ENCODE assay signal across 8 cellular contexts in the genomic region with DNA sequence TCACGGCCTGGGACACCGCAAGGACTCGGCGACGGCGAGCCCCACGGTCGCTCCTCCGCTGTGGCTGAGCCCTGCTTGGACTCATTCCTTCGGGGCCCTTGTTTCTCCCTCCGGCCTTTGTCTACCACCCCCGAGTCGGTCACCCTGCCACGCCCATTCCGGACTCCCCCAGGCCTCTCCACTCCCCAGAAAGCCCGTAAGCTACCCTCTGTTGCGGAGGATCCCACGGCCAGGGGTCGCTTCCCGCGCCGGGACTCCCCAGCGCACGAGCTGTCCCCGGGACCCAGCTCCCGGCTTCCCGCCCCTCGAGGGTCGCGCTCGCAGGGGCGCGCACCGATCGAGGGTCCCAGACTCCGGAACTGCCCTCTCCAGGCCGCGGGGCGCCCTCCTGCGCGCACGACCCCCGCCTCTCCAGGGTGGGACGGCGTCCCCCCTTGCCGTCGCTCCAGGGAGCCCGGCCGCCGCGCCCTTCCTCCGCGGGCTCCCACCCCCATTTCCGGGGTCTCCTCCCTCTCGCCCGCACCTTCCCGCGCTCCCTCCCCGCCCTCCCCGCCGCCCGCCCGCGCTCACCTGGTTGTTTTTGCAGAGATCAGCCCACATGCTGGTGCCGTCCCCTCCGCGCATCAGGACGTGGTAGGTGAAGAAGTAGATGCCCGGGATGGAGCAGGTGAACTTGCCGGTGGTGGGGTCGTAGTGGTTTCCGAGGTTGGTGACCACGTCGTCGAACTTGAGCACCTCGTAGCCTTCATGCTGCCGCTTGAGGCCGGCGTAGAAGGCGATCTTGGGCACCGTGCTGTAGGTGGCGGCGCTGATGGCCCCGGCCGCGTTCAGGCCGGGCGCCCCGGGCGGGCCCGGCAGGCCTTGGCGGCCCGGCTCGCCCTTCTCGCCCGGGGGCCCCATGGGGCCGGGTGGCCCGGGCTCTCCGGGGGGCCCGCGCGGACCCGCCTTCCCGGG. TPM values are rescaled to one million over a fixed set of nuclear protein-coding genes. Genes with fewer than 3 reads are reported as not detected.
DNase-seq lines count a peak whose midpoint lies in the region; ATAC-seq and TF ChIP-seq lines count a peak whose summit lies in the region.

No MANE protein-coding gene starts in this region.

- no peaks in the 10 kb centered on the region for H3K27me3 Mint-ChIP-seq in Caco-2 (ENCODE audit: insufficient read depth, unreplicated experiment)

- 7% methylated on average over 69 to 83 of the region's 104 CpGs for WGBS in lower leg skin, 2 donors

- intact Hi-C loops in lower leg skin (cut with DNase I; ENCODE audit: low total_unique reads) (no loop called here), Caco-2 (cut with micrococcal nuclease; ENCODE audit: unreplicated experiment) (no loop called here)

- no peaks in the 10 kb centered on the region for H3K9me3 Mint-ChIP-seq in Caco-2 (ENCODE audit: unreplicated experiment)

- TF ChIP-seq CTCF in lower leg skin (IDR thresholded peaks at IDR 0.05) (no peak), Caco-2 (IDR thresholded peaks at IDR 0.05; ENCODE audit: insufficient read depth in 1 of 2, low read depth in 1 of 2, low read length in 1 of 2, severe bottlenecking in 1 of 2, unreplicated experiment in 1 of 2) (no peak)

- H3K27ac Mint-ChIP-seq in Caco-2 (ENCODE audit: unreplicated experiment) = no peak overlapping the region

- H3K9me3 ChIP-seq in Caco-2 = no peaks in the 10 kb centered on the region

- H3K4me1 Mint-ChIP-seq in Caco-2 (ENCODE audit: low read depth, unreplicated experiment) = no peaks in the 10 kb centered on the region

- H3K4me3 ChIP-seq in lower leg skin (ENCODE audit: low read depth, poor library complexity, severe bottlenecking) (peak overlapping the region; percentile 38), Caco-2 (ENCODE audit: low read depth, low read length) (no peak overlapping the region)

- no peaks in the 10 kb centered on the region for H3K4me1 ChIP-seq in Caco-2

- DNase-seq in activated T-cell treated with anti-CD3 and anti-CD28 coated beads for 48 hours (ENCODE audit: low read depth) (peak; percentile 3), lower leg skin (ENCODE audit: low spot score in 2 of 2) (no peak), Caco-2 (no peak), NCI-H526 treated with DMSO at 0.1 percent for 48 hours (lab: John Stamatoyannopoulos, UW) (no peak), HEK293T (ENCODE audit: extremely low spot score) (no peak)
- no peak for DNase-seq in activated T-cell treated with anti-CD3 and anti-CD28 coated beads, Interleukin-2, amount 50 U/mL, for 1 hour
- peak; percentile 27 to 38 for DNase-seq in activated T-cell treated with anti-CD3 and anti-CD28 coated beads, Interleukin-2, amount 50 U/mL, for 48 hours

- H3K36me3 Mint-ChIP-seq in Caco-2 (ENCODE audit: insufficient read depth, unreplicated experiment) = peaks cover 7% of the 10 kb centered on the region

- CTCF ChIA-PET in Caco-2 (lab: Charles Lee) = no interaction called here
- CTCF ChIA-PET in HEK293T (lab: Yijun Ruan, JAX) = no interaction called here

- H3K36me3 ChIP-seq in Caco-2 (ENCODE audit: control insufficient read depth, insufficient read depth, low read length) = no peaks in the 10 kb centered on the region

- TF ChIP-seq POLR2A in lower leg skin (IDR thresholded peaks at IDR 0.05) = no peak

- no TSS peak for BruUV-seq in Caco-2 (replicated peaks; lab: Mats Ljungman, UMichigan)

- no peaks in the 10 kb centered on the region for H3K27me3 ChIP-seq in Caco-2 (replicated peaks; ENCODE audit: control insufficient read depth, insufficient read depth, low read length)

- peak; percentile 27 for ATAC-seq in HG02852 (IDR thresholded peaks at IDR 0.05; ENCODE audit: unreplicated experiment)

- no peak overlapping the region for H3K4me3 Mint-ChIP-seq in Caco-2 (ENCODE audit: unreplicated experiment)

- POLR2A ChIA-PET in Caco-2 (lab: Charles Lee) = no interaction called here
- POLR2A ChIA-PET in HEK293T (lab: Yijun Ruan, JAX) = no interaction called here

TF ChIP-seq in HEK293T, 16 proteins besides CTCF, POLR2A, EP300 and RAD21:
- TF ChIP-seq PKNOX1 (IDR thresholded peaks at IDR 0.05) (no peak), SP1 (IDR thresholded peaks at IDR 0.05) (no peak), BHLHE40 (IDR thresholded peaks at IDR 0.05; ENCODE audit: borderline replicate concordance) (no peak), ELF4 (IDR thresholded peaks at IDR 0.05) (no peak), CTBP1 (IDR thresholded peaks at IDR 0.05; ENCODE audit: borderline replicate concordance) (no peak), HDGF (IDR thresholded peaks at IDR 0.05; ENCODE audit: borderline replicate concordance) (no peak), TARDBP (IDR thresholded peaks at IDR 0.05) (no peak), ARNT (IDR thresholded peaks at IDR 0.05) (no peak), FOXK2 (IDR thresholded peaks at IDR 0.05) (no peak), NFRKB (IDR thresholded peaks at IDR 0.05) (no peak), LEF1 (IDR thresholded peaks at IDR 0.05; ENCODE audit: borderline replicate concordance) (no peak), L3MBTL2 (conservative IDR thresholded peaks at IDR 0.05) (no peak), ZNF384 (IDR thresholded peaks at IDR 0.05) (no peak), SUZ12 (IDR thresholded peaks at IDR 0.05) (no peak), FOXA1 (IDR thresholded peaks at IDR 0.05) (no peak)
TF ChIP-seq in HEK293T: peak in this region for 0.

RNA-seq across cellular contexts. Expression of gene C1QL3, which starts 1.5 kb away (rescaled TPM):
- total RNA-seq in lower leg skin (under 1 TPM in 1 of 4 donors, not detected in 3; 0.79 TPM), Caco-2 (2022) (not detected in 2 replicates)

Comparison
In these comparisons a context has a peak if more than half of its experiments do, and no peak if none do; other contexts are left out.
1. DNase-seq: peak in activated T-cell treated with anti-CD3 and anti-CD28 coated beads for 48 hours (single experiment) and activated T-cell treated with anti-CD3 and anti-CD28 coated beads, Interleukin-2, amount 50 U/mL, for 48 hours (2 of 2); none in activated T-cell treated with anti-CD3 and anti-CD28 coated beads, Interleukin-2, amount 50 U/mL, for 1 hour (single experiment), lower leg skin (0 of 2), Caco-2 (0 of 2), NCI-H526 treated with DMSO at 0.1 percent for 48 hours (single experiment) and HEK293T (single experiment).